Comparison of ENCODE assay signal across 7 cellular contexts in genomic region chr6:124303971-124304370, GRCh38.
"Had no signal": no experiment of that assay in that cellular context is flagged by ENCODE, and none has a peak within 500 bp of the region (broad histone marks: within the 10 kb centered on the region; RNA-seq: fewer than 3 reads in every experiment).

No MANE protein-coding gene starts in this region.

- H2AFZ ChIP-seq: GM23338 had no signal

- FAIRE-seq: H1, H54, HTR-8/SVneo had no signal

- H3K4me3 ChIP-seq: GM23338 had no signal

- H3K27ac Mint-ChIP-seq: GM23338, H9 had no signal

- H3K4me2 ChIP-seq: GM23338 had no signal

- H3K4me3 Mint-ChIP-seq: GM23338, H9 had no signal

- DNase-seq: H9, HCEC 1CT, KBM-7 had no signal

- ATAC-seq: GM23338 had no signal
